ENCODE assay signal across 13 cellular contexts in the genomic region with DNA sequence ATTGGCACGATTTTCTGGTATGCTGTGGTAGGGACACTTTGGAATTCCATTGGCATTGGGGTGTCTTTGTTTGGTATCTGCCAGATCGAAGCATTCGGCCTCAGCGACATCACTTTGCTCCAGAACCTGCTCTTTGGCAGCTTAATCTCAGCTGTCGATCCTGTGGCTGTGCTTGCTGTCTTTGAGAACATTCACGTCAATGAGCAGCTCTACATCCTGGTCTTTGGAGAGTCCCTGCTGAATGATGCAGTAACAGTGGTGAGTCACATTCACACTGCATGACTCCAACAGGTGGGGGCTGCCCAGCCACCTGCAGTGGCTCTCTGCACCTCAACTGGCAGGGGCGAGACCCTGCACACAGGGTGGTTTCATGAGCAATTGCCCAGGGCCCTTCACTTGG.
A peak's percentile ranks its signal among the peaks of the same experiment; 100 is the strongest.
DNase-seq lines count a peak whose midpoint lies in the region; ATAC-seq lines count a peak whose summit lies in the region.
"Had no signal": no experiment of that assay in that cellular context is flagged by ENCODE, and none has a peak within 500 bp of the region (broad histone marks: within the 10 kb centered on the region; RNA-seq: fewer than 3 reads in every experiment).

No MANE protein-coding gene starts in this region.

- H3K36me3 Mint-ChIP-seq in activated T-cell treated with anti-CD3 and anti-CD28 coated beads, Interleukin-2, amount 50 U/mL, for 24 hours (ENCODE audit: low read depth), result no peaks in the 10 kb centered on the region
- H3K36me3 Mint-ChIP-seq: T-cell had no signal

- ATAC-seq in GM18502 (IDR thresholded peaks at IDR 0.05; ENCODE audit: poor library complexity, unreplicated experiment) (peak; percentile 64), GM21529 (IDR thresholded peaks at IDR 0.05; ENCODE audit: unreplicated experiment) (peak; percentile 65), GM18517 (IDR thresholded peaks at IDR 0.05; ENCODE audit: unreplicated experiment) (no peak), HG02981 (IDR thresholded peaks at IDR 0.05; ENCODE audit: unreplicated experiment) (no peak)
- ATAC-seq: T-cell had no signal

- no peaks in the 10 kb centered on the region for H3K9me3 Mint-ChIP-seq in activated T-cell treated with anti-CD3 and anti-CD28 coated beads, Interleukin-2, amount 50 U/mL, for 24 hours
- H3K9me3 Mint-ChIP-seq: T-cell had no signal

- H3K4me1 Mint-ChIP-seq in activated T-cell treated with anti-CD3 and anti-CD28 coated beads, Interleukin-2, amount 50 U/mL, for 24 hours (ENCODE audit: low read depth), result peaks cover 26% of the 10 kb centered on the region

- peak overlapping the region; percentile 74 for H3K27ac Mint-ChIP-seq in activated T-cell treated with anti-CD3 and anti-CD28 coated beads, Interleukin-2, amount 50 U/mL, for 24 hours
- H3K27ac Mint-ChIP-seq: T-cell had no signal

- peaks cover 3% of the 10 kb centered on the region for H3K27me3 Mint-ChIP-seq in activated T-cell treated with anti-CD3 and anti-CD28 coated beads, Interleukin-2, amount 50 U/mL, for 24 hours

- peak; percentile 36 for DNase-seq in activated T-cell treated with anti-CD3 and anti-CD28 coated beads, Interleukin-2, amount 50 U/mL, for 24 hours
- peak in 2 of 3 donors; percentile 14 to 27 for DNase-seq in stimulated activated CD4-positive, alpha-beta T cell treated with anti-CD3 and anti-CD28 coated beads, Interleukin-12 subunit alpha, Interleukin-12 subunit beta, amount 100 ng/mL, for 48 hours (ENCODE audit: low read depth in 2 of 3, low spot score in 1 of 3)
- DNase-seq in medulla oblongata (ENCODE audit: extremely low spot score) (no peak), SW480 (ENCODE audit: low spot score) (no peak)
- DNase-seq: DMS 273 treated with DMSO at 0.1 percent for 48 hours; effector CD8-positive, alpha-beta T cell; Kasumi-1; NCI-H526; T-cell had no signal

- no peak overlapping the region for H3K4me3 Mint-ChIP-seq in activated T-cell treated with anti-CD3 and anti-CD28 coated beads, Interleukin-2, amount 50 U/mL, for 24 hours
- H3K4me3 Mint-ChIP-seq: T-cell had no signal

Comparison
In these comparisons a context has a peak if more than half of its experiments do, and no peak if none do; other contexts are left out.
1. ATAC-seq: peak in GM18502 (single experiment) and GM21529 (single experiment); none in GM18517 (single experiment) and HG02981 (single experiment).
2. DNase-seq: peak in activated T-cell treated with anti-CD3 and anti-CD28 coated beads, Interleukin-2, amount 50 U/mL, for 24 hours (single experiment) and stimulated activated CD4-positive, alpha-beta T cell treated with anti-CD3 and anti-CD28 coated beads, Interleukin-12 subunit alpha, Interleukin-12 subunit beta, amount 100 ng/mL, for 48 hours (2 of 3); none in medulla oblongata (single experiment) and SW480 (single experiment).